In the genomic region with DNA sequence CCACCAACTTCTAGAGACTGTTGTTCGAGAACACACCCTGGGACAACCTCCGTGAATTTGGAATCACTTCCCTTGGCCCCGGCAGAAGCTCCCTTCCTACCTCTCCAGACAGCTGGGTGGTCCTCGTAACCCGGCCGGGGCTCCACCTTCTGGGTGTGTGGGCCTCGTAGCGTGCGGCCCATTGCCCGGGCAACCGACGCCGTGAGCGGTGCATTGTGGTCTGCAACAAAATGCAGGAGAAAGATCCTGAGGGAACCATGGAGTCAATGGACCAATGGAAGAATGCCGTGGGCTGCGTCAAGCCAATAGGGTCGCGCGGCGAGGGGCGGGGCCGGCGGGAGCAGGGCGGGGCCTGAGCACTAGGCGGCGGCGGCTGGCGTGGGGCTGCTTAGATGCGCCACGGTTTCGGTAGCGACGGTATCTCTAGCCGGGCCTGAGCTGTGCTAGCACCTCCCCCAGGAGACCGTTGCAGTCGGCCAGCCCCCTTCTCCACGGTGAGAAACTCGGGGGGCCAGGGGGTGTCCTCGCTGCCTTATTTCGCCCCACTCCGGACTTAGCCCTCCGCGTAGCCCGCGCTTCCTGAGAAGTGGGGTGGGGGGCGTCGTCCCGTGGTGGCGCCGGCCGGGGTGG, we compare ENCODE assay signal across 1 cellular context.
TF ChIP-seq lines count a peak whose summit lies in the region.

TSS of gene DYNLL1 (plus strand) at position 391 of the 630 bp plus-strand sequence. CDS start 309 bp downstream, outside the sequence.

TF ChIP-seq in K562, 482 proteins besides CTCF, POLR2A, EP300 and RAD21 (continues in another document):
- TF ChIP-seq ZBTB40 (IDR thresholded peaks at IDR 0.05), result no peak
- TF ChIP-seq ZBTB40 (CRISPR knock-in tag; IDR thresholded peaks at IDR 0.05), result no peak
- TF ChIP-seq E2F8 (IDR thresholded peaks at IDR 0.05; ENCODE audit: low read depth, partially characterized antibody), result peak; percentile 72
- TF ChIP-seq RCOR1 (IDR thresholded peaks at IDR 0.05; ENCODE audit: borderline replicate concordance in 1 of 2, low read depth in 2 of 2, low read length in 2 of 2), result 0 out of 4 replicates have a peak, but pooled peaks of 1 of the 2 experiments have one; percentile 6
- peak; percentile 72 for TF ChIP-seq CHD2 (IDR thresholded peaks at IDR 0.05; ENCODE audit: low read depth, low read length)
- no peak for TF ChIP-seq SREBF2 (CRISPR knock-in tag; IDR thresholded peaks at IDR 0.05)
- no peak for TF ChIP-seq PTRF (tag; IDR thresholded peaks at IDR 0.05)
- TF ChIP-seq HNRNPLL (IDR thresholded peaks at IDR 0.05; ENCODE audit: low read depth, low read length, poor library complexity, severe bottlenecking), result peak; percentile 39
- TF ChIP-seq, protein P1, sequence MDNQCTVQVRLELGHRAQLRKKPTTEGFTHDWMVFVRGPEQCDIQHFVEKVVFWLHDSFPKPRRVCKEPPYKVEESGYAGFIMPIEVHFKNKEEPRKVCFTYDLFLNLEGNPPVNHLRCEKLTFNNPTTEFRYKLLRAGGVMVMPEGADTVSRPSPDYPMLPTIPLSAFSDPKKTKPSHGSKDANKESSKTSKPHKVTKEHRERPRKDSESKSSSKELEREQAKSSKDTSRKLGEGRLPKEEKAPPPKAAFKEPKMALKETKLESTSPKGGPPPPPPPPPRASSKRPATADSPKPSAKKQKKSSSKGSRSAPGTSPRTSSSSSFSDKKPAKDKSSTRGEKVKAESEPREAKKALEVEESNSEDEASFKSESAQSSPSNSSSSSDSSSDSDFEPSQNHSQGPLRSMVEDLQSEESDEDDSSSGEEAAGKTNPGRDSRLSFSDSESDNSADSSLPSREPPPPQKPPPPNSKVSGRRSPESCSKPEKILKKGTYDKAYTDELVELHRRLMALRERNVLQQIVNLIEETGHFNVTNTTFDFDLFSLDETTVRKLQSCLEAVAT (IDR thresholded peaks at IDR 0.05), result 0 out of 4 replicates have a peak, but pooled peaks of 1 of the 2 experiments have one; percentile 10
- TF ChIP-seq SIN3A (IDR thresholded peaks at IDR 0.05; ENCODE audit: borderline replicate concordance in 2 of 2, control insufficient read depth in 1 of 2, low read depth in 2 of 2, low read length in 2 of 2), result peak; percentile 98 to 99
- TF ChIP-seq, protein P2, sequence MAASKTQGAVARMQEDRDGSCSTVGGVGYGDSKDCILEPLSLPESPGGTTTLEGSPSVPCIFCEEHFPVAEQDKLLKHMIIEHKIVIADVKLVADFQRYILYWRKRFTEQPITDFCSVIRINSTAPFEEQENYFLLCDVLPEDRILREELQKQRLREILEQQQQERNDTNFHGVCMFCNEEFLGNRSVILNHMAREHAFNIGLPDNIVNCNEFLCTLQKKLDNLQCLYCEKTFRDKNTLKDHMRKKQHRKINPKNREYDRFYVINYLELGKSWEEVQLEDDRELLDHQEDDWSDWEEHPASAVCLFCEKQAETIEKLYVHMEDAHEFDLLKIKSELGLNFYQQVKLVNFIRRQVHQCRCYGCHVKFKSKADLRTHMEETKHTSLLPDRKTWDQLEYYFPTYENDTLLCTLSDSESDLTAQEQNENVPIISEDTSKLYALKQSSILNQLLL (CRISPR knock-in tag; IDR thresholded peaks at IDR 0.05; ENCODE audit: borderline replicate concordance), result no peak
- peak; percentile 62 for TF ChIP-seq HMGN3 (IDR thresholded peaks at IDR 0.05; ENCODE audit: borderline replicate concordance, extremely low read depth, insufficient read length, low read depth, low read length)
- TF ChIP-seq, protein P3, sequence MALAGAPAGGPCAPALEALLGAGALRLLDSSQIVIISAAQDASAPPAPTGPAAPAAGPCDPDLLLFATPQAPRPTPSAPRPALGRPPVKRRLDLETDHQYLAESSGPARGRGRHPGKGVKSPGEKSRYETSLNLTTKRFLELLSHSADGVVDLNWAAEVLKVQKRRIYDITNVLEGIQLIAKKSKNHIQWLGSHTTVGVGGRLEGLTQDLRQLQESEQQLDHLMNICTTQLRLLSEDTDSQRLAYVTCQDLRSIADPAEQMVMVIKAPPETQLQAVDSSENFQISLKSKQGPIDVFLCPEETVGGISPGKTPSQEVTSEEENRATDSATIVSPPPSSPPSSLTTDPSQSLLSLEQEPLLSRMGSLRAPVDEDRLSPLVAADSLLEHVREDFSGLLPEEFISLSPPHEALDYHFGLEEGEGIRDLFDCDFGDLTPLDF (CRISPR knock-in tag; IDR thresholded peaks at IDR 0.05), result 0 out of 2 replicates have a peak, but pooled peaks have one; percentile 15
- TF ChIP-seq HMGXB4 (CRISPR knock-in tag; IDR thresholded peaks at IDR 0.05), result no peak
- no peak for TF ChIP-seq MEIS2 (IDR thresholded peaks at IDR 0.05; ENCODE audit: partially characterized antibody)
- peak; percentile 92 for TF ChIP-seq ETS1 (conservative IDR thresholded peaks at IDR 0.05; ENCODE audit: control insufficient read depth, low read depth, low read length)
- TF ChIP-seq MTA3 (IDR thresholded peaks at IDR 0.05; ENCODE audit: borderline replicate concordance), result peak; percentile 100
- TF ChIP-seq HDAC1 (IDR thresholded peaks at IDR 0.05), result peak; percentile 34 to 99; a peak in 2 of 4 replicates
- TF ChIP-seq ZNF445 (CRISPR knock-in tag; IDR thresholded peaks at IDR 0.05; ENCODE audit: low read depth), result no peak
- TF ChIP-seq ZBTB8A (IDR thresholded peaks at IDR 0.05; ENCODE audit: partially characterized antibody), result no peak
- no peak for TF ChIP-seq ZEB2 (IDR thresholded peaks at IDR 0.05)
- no peak for TF ChIP-seq MTA2 (IDR thresholded peaks at IDR 0.05; ENCODE audit: low read depth)
- TF ChIP-seq ZNF717 (CRISPR knock-in tag; IDR thresholded peaks at IDR 0.05), result no peak
- TF ChIP-seq POLR2AphosphoS2 (IDR thresholded peaks at IDR 0.05; ENCODE audit: low read length), result peak; percentile 81; the same call in 1 of the 2 replicates
- no peak for TF ChIP-seq NR2F6 (CRISPR knock-in tag; IDR thresholded peaks at IDR 0.05)
- peak; percentile 71 for TF ChIP-seq NRF1 (conservative IDR thresholded peaks at IDR 0.05 in 1 of 2, IDR thresholded peaks at IDR 0.05 in 1 of 2)
- TF ChIP-seq MBD2 (IDR thresholded peaks at IDR 0.05; ENCODE audit: borderline replicate concordance, low read depth), result peak; percentile 98
- no peak for TF ChIP-seq NFE2L1 (tag; IDR thresholded peaks at IDR 0.05; ENCODE audit: borderline replicate concordance, low read depth)
- peak; percentile 91 for TF ChIP-seq SP1 (CRISPR knock-in tag; IDR thresholded peaks at IDR 0.05)
- TF ChIP-seq, protein P4, sequence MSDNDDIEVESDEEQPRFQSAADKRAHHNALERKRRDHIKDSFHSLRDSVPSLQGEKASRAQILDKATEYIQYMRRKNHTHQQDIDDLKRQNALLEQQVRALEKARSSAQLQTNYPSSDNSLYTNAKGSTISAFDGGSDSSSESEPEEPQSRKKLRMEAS (CRISPR knock-in tag; IDR thresholded peaks at IDR 0.05), result peak; percentile 79
- TF ChIP-seq TFE3 (CRISPR knock-in tag; IDR thresholded peaks at IDR 0.05), result no peak
- TF ChIP-seq CCAR2 (IDR thresholded peaks at IDR 0.05; ENCODE audit: low read depth, low read length), result no peak
- 0 out of 2 replicates have a peak, but pooled peaks have one; percentile 34 for TF ChIP-seq KLF13 (tag; IDR thresholded peaks at IDR 0.05; ENCODE audit: borderline replicate concordance, low read depth)
